Comparison of ENCODE assay signal across 10 cellular contexts in genomic region chr19:6057651-6058365, GRCh38. TPM values are rescaled to one million over a fixed set of nuclear protein-coding genes. Genes with fewer than 3 reads are reported as not detected.
DNase-seq lines count a peak whose midpoint lies in the region; ATAC-seq and TF ChIP-seq lines count a peak whose summit lies in the region.
"Had no signal": no experiment of that assay in that cellular context is flagged by ENCODE, and none has a peak within 500 bp of the region (broad histone marks: within the 10 kb centered on the region; RNA-seq: fewer than 3 reads in every experiment).

No MANE protein-coding gene starts in this region.

- no peak for TF ChIP-seq EP300 in tibial nerve (IDR thresholded peaks at IDR 0.05)

- H3K27ac Mint-ChIP-seq in activated CD4-positive, alpha-beta memory T cell treated with anti-CD3 and anti-CD28 coated beads, Interleukin-2, amount 10 ng/mL, durations not matched to agents 7 days and 5 days = peak overlapping the region; percentile 14
- no peak overlapping the region for H3K27ac Mint-ChIP-seq in activated CD4-positive, alpha-beta memory T cell treated with anti-CD3 and anti-CD28 coated beads for 36 hours
- H3K27ac Mint-ChIP-seq in nephron progenitor cell = peak overlapping the region; percentile 70
- H3K27ac Mint-ChIP-seq: activated T-helper 1 cell treated with anti-CD3 and anti-CD28 coated beads, Interleukin-12 subunit alpha, Interleukin-12 subunit beta, Interleukin-2, Interleukin-4 antibody, amounts not matched to agents 30 ng/mL and 10 ng/mL and 1 ng/mL, durations not matched to agents 14 hours and 24 hours and 36 hours had no signal

- TF ChIP-seq POLR2A in tibial nerve (IDR thresholded peaks at IDR 0.05) = no peak

- peaks cover 42% of the 10 kb centered on the region for H3K4me1 Mint-ChIP-seq in activated CD4-positive, alpha-beta memory T cell treated with anti-CD3 and anti-CD28 coated beads, Interleukin-2, amount 10 ng/mL, durations not matched to agents 7 days and 5 days
- peaks cover 33% of the 10 kb centered on the region for H3K4me1 Mint-ChIP-seq in activated CD4-positive, alpha-beta memory T cell treated with anti-CD3 and anti-CD28 coated beads for 36 hours (ENCODE audit: low read depth)
- peaks cover 61% of the 10 kb centered on the region for H3K4me1 Mint-ChIP-seq in nephron progenitor cell

- POLR2A ChIA-PET in activated CD4-positive, alpha-beta memory T cell treated with anti-CD3 and anti-CD28 coated beads, Interleukin-2, amount 10 ng/mL, durations not matched to agents 7 days and 5 days (lab: Charles Lee) = no interaction called here
- POLR2A ChIA-PET in activated CD4-positive, alpha-beta memory T cell treated with anti-CD3 and anti-CD28 coated beads for 36 hours (lab: Charles Lee) = interaction anchor here (0.5 kb wide), 1 partner anchor 85 kb away, joined by 5 read pairs; no protein-coding TSS in a partner anchor

- ATAC-seq in GM21825 (IDR thresholded peaks at IDR 0.05; ENCODE audit: unreplicated experiment) = no peak
- no peak for ATAC-seq in HG03280 (IDR thresholded peaks at IDR 0.05; ENCODE audit: unreplicated experiment)
- ATAC-seq: GM12878 had no signal

- no peak overlapping the region for H3K4me3 Mint-ChIP-seq in activated CD4-positive, alpha-beta memory T cell treated with anti-CD3 and anti-CD28 coated beads, Interleukin-2, amount 10 ng/mL, durations not matched to agents 7 days and 5 days
- H3K4me3 Mint-ChIP-seq in activated CD4-positive, alpha-beta memory T cell treated with anti-CD3 and anti-CD28 coated beads for 36 hours = no peak overlapping the region
- no peak overlapping the region for H3K4me3 Mint-ChIP-seq in nephron progenitor cell
- H3K4me3 Mint-ChIP-seq: activated T-helper 1 cell treated with anti-CD3 and anti-CD28 coated beads, Interleukin-12 subunit alpha, Interleukin-12 subunit beta, Interleukin-2, Interleukin-4 antibody, amounts not matched to agents 30 ng/mL and 10 ng/mL and 1 ng/mL, durations not matched to agents 14 hours and 24 hours and 36 hours had no signal

- H3K27me3 ChIP-seq in tibial nerve = no peaks in the 10 kb centered on the region

- H3K36me3 ChIP-seq in tibial nerve = no peaks in the 10 kb centered on the region

- H3K27me3 Mint-ChIP-seq in activated CD4-positive, alpha-beta memory T cell treated with anti-CD3 and anti-CD28 coated beads, Interleukin-2, amount 10 ng/mL, durations not matched to agents 7 days and 5 days = peaks cover 3% of the 10 kb centered on the region
- H3K27me3 Mint-ChIP-seq in activated CD4-positive, alpha-beta memory T cell treated with anti-CD3 and anti-CD28 coated beads for 36 hours = no peaks in the 10 kb centered on the region
- H3K27me3 Mint-ChIP-seq in nephron progenitor cell (ENCODE audit: low read depth, poor library complexity) = peaks cover 26% of the 10 kb centered on the region

- no peaks in the 10 kb centered on the region for H3K9me3 Mint-ChIP-seq in activated CD4-positive, alpha-beta memory T cell treated with anti-CD3 and anti-CD28 coated beads, Interleukin-2, amount 10 ng/mL, durations not matched to agents 7 days and 5 days
- H3K9me3 Mint-ChIP-seq in activated CD4-positive, alpha-beta memory T cell treated with anti-CD3 and anti-CD28 coated beads for 36 hours = no peaks in the 10 kb centered on the region
- peaks cover 31% of the 10 kb centered on the region for H3K9me3 Mint-ChIP-seq in nephron progenitor cell
- H3K9me3 Mint-ChIP-seq: activated T-helper 1 cell treated with anti-CD3 and anti-CD28 coated beads, Interleukin-12 subunit alpha, Interleukin-12 subunit beta, Interleukin-2, Interleukin-4 antibody, amounts not matched to agents 30 ng/mL and 10 ng/mL and 1 ng/mL, durations not matched to agents 14 hours and 24 hours and 36 hours had no signal

- DNase-seq in activated CD4-positive, alpha-beta memory T cell treated with anti-CD3 and anti-CD28 coated beads, Interleukin-2, amount 10 ng/mL, durations not matched to agents 7 days and 5 days = no peak
- no peak for DNase-seq in activated CD4-positive, alpha-beta memory T cell treated with anti-CD3 and anti-CD28 coated beads for 36 hours
- peak; percentile 32 for DNase-seq in ecto neural progenitor cell (ENCODE audit: low spot score)
- DNase-seq in nephron progenitor cell = no peak
- no peak for DNase-seq in tibial nerve (ENCODE audit: low spot score in 2 of 2)
- no peak for DNase-seq in foreskin melanocyte

- 85 to 87% methylated on average over 13 of the region's 13 CpGs for WGBS in tibial nerve, 2 donors

- no peaks in the 10 kb centered on the region for H3K9me3 ChIP-seq in tibial nerve

- no peak overlapping the region for H3K4me3 ChIP-seq in tibial nerve
- H3K4me3 ChIP-seq: GM12878 had no signal

- no peaks in the 10 kb centered on the region for H3K36me3 Mint-ChIP-seq in activated CD4-positive, alpha-beta memory T cell treated with anti-CD3 and anti-CD28 coated beads, Interleukin-2, amount 10 ng/mL, durations not matched to agents 7 days and 5 days (ENCODE audit: low read depth)
- no peaks in the 10 kb centered on the region for H3K36me3 Mint-ChIP-seq in activated CD4-positive, alpha-beta memory T cell treated with anti-CD3 and anti-CD28 coated beads for 36 hours
- H3K36me3 Mint-ChIP-seq in nephron progenitor cell (ENCODE audit: low read depth) = peaks cover 12% of the 10 kb centered on the region

- H3K4me1 ChIP-seq in tibial nerve = peaks cover 0 to 66% (median 28%) of the 10 kb centered on the region in 4 donors

- H3K27ac ChIP-seq in tibial nerve = peak overlapping the region; percentile 75 to 94 (median 84)

- intact Hi-C loops in activated CD4-positive, alpha-beta memory T cell treated with anti-CD3 and anti-CD28 coated beads for 36 hours (cut with micrococcal nuclease) = no loop called here

- CTCF ChIA-PET in activated CD4-positive, alpha-beta memory T cell treated with anti-CD3 and anti-CD28 coated beads, Interleukin-2, amount 10 ng/mL, durations not matched to agents 7 days and 5 days (lab: Charles Lee) = no interaction called here
- CTCF ChIA-PET in activated CD4-positive, alpha-beta memory T cell treated with anti-CD3 and anti-CD28 coated beads for 36 hours (lab: Charles Lee) = interaction anchor here (0.8 to 1.5 kb wide), 3 partner anchors 9 to 90 kb away, joined by 3 to 6 read pairs (median 4); no protein-coding TSS in a partner anchor

- TF ChIP-seq CTCF in nephron progenitor cell (IDR thresholded peaks at IDR 0.05) (no peak), tibial nerve (IDR thresholded peaks at IDR 0.05) (no peak)

RNA-seq across cellular contexts. Expression of gene RFX2, which starts 52.5 kb away (rescaled TPM):
- 10 to 100 TPM in 1 of 2 experiments, 1 to 10 TPM in 1; 9.0 to 10.4 TPM for total RNA-seq in activated CD4-positive, alpha-beta memory T cell treated with anti-CD3 and anti-CD28 coated beads, Interleukin-2, amount 10 ng/mL, durations not matched to agents 7 days and 5 days
- 1 to 10 TPM; 6.5 to 7.9 TPM for total RNA-seq in activated CD4-positive, alpha-beta memory T cell treated with anti-CD3 and anti-CD28 coated beads for 36 hours
- 10 to 100 TPM; 12.6 to 17.3 (median 15.0) TPM for total RNA-seq in tibial nerve
